8 cellular contexts compared by ENCODE assay signal in the genomic region with DNA sequence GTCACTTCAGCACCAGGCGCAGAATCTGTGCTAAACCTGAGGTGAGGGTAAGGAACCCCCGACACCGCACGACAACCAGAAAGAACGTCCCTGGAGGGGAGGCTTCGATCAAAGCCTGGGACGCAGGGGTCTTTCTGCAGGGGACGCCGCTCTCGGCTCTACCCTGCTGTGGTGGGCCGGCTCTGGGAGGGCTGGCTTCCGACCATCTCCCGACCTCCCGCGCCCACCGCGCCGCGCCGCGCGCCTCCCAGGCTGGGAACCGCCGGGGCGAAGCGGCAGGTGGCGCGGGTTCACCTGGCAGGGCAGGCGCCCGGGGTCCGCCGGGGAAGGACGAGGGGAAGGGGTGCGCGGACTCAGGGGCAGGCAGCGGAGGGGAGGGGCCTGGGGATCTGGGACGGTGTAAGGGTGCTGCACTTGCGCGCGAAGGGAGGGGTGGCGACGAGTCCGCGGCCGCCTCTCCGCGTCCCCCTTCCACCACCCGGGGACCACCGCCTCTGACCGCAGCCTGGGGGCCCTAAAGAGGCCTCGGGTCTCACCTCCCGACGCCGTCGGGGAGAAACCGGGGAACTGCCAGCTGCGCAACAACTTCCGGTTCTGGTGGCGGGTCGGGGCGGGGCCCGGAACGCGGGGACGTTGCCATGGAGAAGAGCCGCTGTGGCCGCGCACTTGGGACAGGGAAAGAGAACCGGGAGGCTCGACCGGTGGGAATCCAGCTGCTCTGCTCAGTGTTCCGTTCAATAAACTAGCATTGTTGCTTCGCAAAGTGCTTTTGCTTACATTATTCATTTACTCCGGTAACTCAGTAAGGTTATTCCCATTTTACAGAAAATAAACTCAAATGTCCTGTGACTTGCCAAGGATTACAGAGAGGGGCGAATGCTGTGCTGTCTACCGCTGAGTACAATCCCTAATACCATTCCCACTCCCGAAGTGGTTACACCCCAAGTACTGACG. TPM values are rescaled to one million over a fixed set of nuclear protein-coding genes. Genes with fewer than 3 reads are reported as not detected.
DNase-seq lines count a peak whose midpoint lies in the region; ATAC-seq lines count a peak whose summit lies in the region.

A gene (minus strand): TSS at position 596 of the 954 bp plus-strand sequence. CDS start 3,045 bp downstream, outside the sequence.

- H3K36me3 ChIP-seq in SJCRH30: no peaks in the 10 kb centered on the region

- H3K4me3 ChIP-seq in Jurkat, Clone E6-1 (ENCODE audit: low read length): peak within 1 kb of the TSS; percentile 65
- peak within 1 kb of the TSS; percentile 61 for H3K4me3 ChIP-seq in SJCRH30

- no peak within 1 kb of the TSS for H3K27ac ChIP-seq in SJCRH30

- DNase-seq in DMS 273 (lab: John Stamatoyannopoulos, UW; ENCODE audit: unreplicated experiment): peak; percentile 90
- peak; percentile 38 for DNase-seq in Jurkat, Clone E6-1 (ENCODE audit: low read depth, low spot score)
- peak; percentile 38 to 39 for DNase-seq in SJCRH30
- DNase-seq in activated gamma-delta T cell treated with anti-CD3 and anti-CD28 coated beads, Interleukin-2, amount 50 U/mL, for 16 hours (ENCODE audit: low read depth): peak; percentile 43
- peak; percentile 53 for DNase-seq in globus pallidus (ENCODE audit: low spot score)
- DNase-seq in nucleus accumbens (lab: John Stamatoyannopoulos, UW): peak in 54 of 56 donors; percentile 4 to 80 (median 48)
- peak; percentile 54 for DNase-seq in superior temporal gyrus (ENCODE audit: extremely low spot score)

- H3K4me1 ChIP-seq in SJCRH30: no peaks in the 10 kb centered on the region

- peak; percentile 88 for ATAC-seq in GM21529 (IDR thresholded peaks at IDR 0.05; ENCODE audit: unreplicated experiment)

- no peaks in the 10 kb centered on the region for H3K27me3 ChIP-seq in SJCRH30

- H3K9me3 ChIP-seq in SJCRH30 (replicated peaks): no peaks in the 10 kb centered on the region

RNA-seq across cellular contexts. Expression of the gene that starts here (rescaled TPM):
- 2.3 TPM for polyA plus RNA-seq in Jurkat, Clone E6-1 (2012; ENCODE audit: insufficient read depth, insufficient read length)
- total RNA-seq in SJCRH30 (2014; rRNA removed; shearing (Covaris generic)): 0.06 and 0.10 TPM in 2 replicates

Comparison
In these comparisons a context has a peak if more than half of its experiments do, and no peak if none do; other contexts are left out.
1. Peak in DNase-seq and H3K4me3 ChIP-seq in SJCRH30; RNA of the gene not detected or under 1 TPM.
2. DNase-seq: peak in every context shown above with its lines; median percentile 90 in DMS 273; 54 in superior temporal gyrus; 53 in globus pallidus; 48 in nucleus accumbens; 43 in activated gamma-delta T cell treated with anti-CD3 and anti-CD28 coated beads, Interleukin-2, amount 50 U/mL, for 16 hours; 38 in SJCRH30; 38 in Jurkat, Clone E6-1.